ENCODE assay signal across 7 cellular contexts in genomic region chr10:14880201-14880600, GRCh38. TPM values are rescaled to one million over a fixed set of nuclear protein-coding genes. Genes with fewer than 3 reads are reported as not detected.
DNase-seq lines count a peak whose midpoint lies in the region; ATAC-seq and TF ChIP-seq lines count a peak whose summit lies in the region.

No MANE protein-coding gene starts in this region.

- POLR2A ChIA-PET in OCI-LY7 (lab: Charles Lee) = interaction anchor here (0.9 to 4.0 kb wide), 7 partner anchors 10 to 131 kb away, joined by 3 to 23 read pairs (median 4); partner anchors contain the start of genes DCLRE1C and MEIG1

- H3K9me3 Mint-ChIP-seq in endodermal cell = no peaks in the 10 kb centered on the region

- peak overlapping the region; percentile 99 for H3K27ac Mint-ChIP-seq in endodermal cell

- H3K27me3 ChIP-seq in endodermal cell (ENCODE audit: control insufficient read depth, insufficient read depth, low read length, poor library complexity, severe bottlenecking) = no peaks in the 10 kb centered on the region
- no peaks in the 10 kb centered on the region for H3K27me3 ChIP-seq in trophoblast cell (ENCODE audit: insufficient read depth, low read length)

- ATAC-seq in GM21576 (IDR thresholded peaks at IDR 0.05; ENCODE audit: unreplicated experiment) = no peak

- H2AFZ ChIP-seq in OCI-LY7 (ENCODE audit: low read length) = no peak overlapping the region
- no peak overlapping the region for H2AFZ ChIP-seq in trophoblast cell (ENCODE audit: insufficient read depth, low read length, poor library complexity)

- no peak overlapping the region for H2BK5ac ChIP-seq in trophoblast cell (ENCODE audit: low read depth, low read length, poor library complexity)

- H3K9me3 ChIP-seq in OCI-LY7 (ENCODE audit: low read length) = no peaks in the 10 kb centered on the region
- H3K9me3 ChIP-seq in endodermal cell (ENCODE audit: control insufficient read depth, low read length) = no peaks in the 10 kb centered on the region
- peaks cover 2% of the 10 kb centered on the region for H3K9me3 ChIP-seq in trophoblast cell (ENCODE audit: insufficient read depth, low read depth, low read length)

- H3K36me3 ChIP-seq in OCI-LY7 (ENCODE audit: insufficient read depth, low read length) (peaks cover 52% of the 10 kb centered on the region), endodermal cell (ENCODE audit: control insufficient read depth, insufficient read depth, low read length) (peaks cover 7% of the 10 kb centered on the region), trophoblast cell (ENCODE audit: control insufficient read depth in 1 of 2, insufficient read depth in 2 of 2, low read length in 2 of 2) (peaks cover 0 to 1% of the 10 kb centered on the region in 2 experiments)

- H3K4me1 ChIP-seq in OCI-LY7 (ENCODE audit: insufficient read depth, low read length, poor library complexity, severe bottlenecking) (peaks cover 42% of the 10 kb centered on the region), endodermal cell (ENCODE audit: control insufficient read depth, insufficient read depth, low read length) (peaks cover 5% of the 10 kb centered on the region), trophoblast cell (ENCODE audit: control insufficient read depth in 1 of 2, insufficient read depth in 2 of 2, low read length in 2 of 2) (peaks cover 5 to 10% of the 10 kb centered on the region in 2 experiments)

- H2AK5ac ChIP-seq in trophoblast cell (ENCODE audit: low read length) = no peak overlapping the region

- TF ChIP-seq CTCF in GM12865 (IDR thresholded peaks at IDR 0.05; ENCODE audit: insufficient read depth, low read depth, low read length, missing control alignments) (no peak), OCI-LY7 (conservative IDR thresholded peaks at IDR 0.05; ENCODE audit: low read length) (no peak), endodermal cell (conservative IDR thresholded peaks at IDR 0.05) (no peak)

- peak overlapping the region; percentile 84 for H3K4me3 ChIP-seq in GM12865 (ENCODE audit: low read depth, low read length)
- H3K4me3 ChIP-seq in OCI-LY7 (ENCODE audit: low read depth, low read length, poor library complexity, severe bottlenecking) = peak overlapping the region; percentile 88
- H3K4me3 ChIP-seq in endodermal cell (ENCODE audit: low read length) = peak overlapping the region; percentile 95
- H3K4me3 ChIP-seq in trophoblast cell (ENCODE audit: low read depth, low read length) = no peak overlapping the region

- DNase-seq in GM12865 (ENCODE audit: low read depth) (peak; percentile 11), OCI-LY7 (ENCODE audit: low spot score) (no peak), endodermal cell (peak; percentile 53), trophoblast cell (peak in 1 of 2 donors; percentile 11), occipital lobe (lab: John Stamatoyannopoulos, UW) (no peak), 8988T (no peak)

- no peak overlapping the region for H3K18ac ChIP-seq in trophoblast cell (ENCODE audit: low read length)

- peaks cover 81% of the 10 kb centered on the region for H3K79me2 ChIP-seq in OCI-LY7 (ENCODE audit: insufficient read depth, low read depth, low read length)
- H3K79me2 ChIP-seq in trophoblast cell (ENCODE audit: control insufficient read depth, insufficient read depth, low read length, poor library complexity) = peaks cover 16% of the 10 kb centered on the region

- H3K23ac ChIP-seq in trophoblast cell (ENCODE audit: low read length) = no peak overlapping the region

- H3K4ac ChIP-seq in trophoblast cell (ENCODE audit: low read depth, low read length) = peak overlapping the region; percentile 81

- H3K36me3 Mint-ChIP-seq in endodermal cell (ENCODE audit: low read depth) = peaks cover 7% of the 10 kb centered on the region

- peaks cover 13% of the 10 kb centered on the region for H3K79me1 ChIP-seq in trophoblast cell (ENCODE audit: low read length)

- H3K4me3 Mint-ChIP-seq in endodermal cell = peak overlapping the region; percentile 96

- no peak overlapping the region for H2BK12ac ChIP-seq in trophoblast cell (ENCODE audit: low read length)

- H4K12ac ChIP-seq in trophoblast cell (ENCODE audit: low read depth, low read length) = no peak overlapping the region

- peaks cover 18% of the 10 kb centered on the region; the same call in 1 of the 2 replicates for H4K20me1 ChIP-seq in OCI-LY7 (ENCODE audit: insufficient read depth, low read length)

- no peak overlapping the region for H4K8ac ChIP-seq in trophoblast cell (ENCODE audit: low read depth, low read length)

- BruUV-seq in OCI-LY7 (replicated peaks; lab: Mats Ljungman, UMichigan) = no TSS peak

- peak overlapping the region; percentile 96 for H3K9ac ChIP-seq in endodermal cell (ENCODE audit: extremely low read depth, low read length, poor library complexity, severe bottlenecking)
- H3K9ac ChIP-seq in trophoblast cell (ENCODE audit: low read length) = no peak overlapping the region

- no peak overlapping the region for H2BK120ac ChIP-seq in trophoblast cell (ENCODE audit: insufficient read depth, low read length, poor library complexity)

- peak overlapping the region; percentile 92 for H3K4me2 ChIP-seq in OCI-LY7 (ENCODE audit: low read length)
- H3K4me2 ChIP-seq in trophoblast cell (ENCODE audit: low read length) = peak overlapping the region; percentile 81

- no peak overlapping the region for H3K14ac ChIP-seq in trophoblast cell (ENCODE audit: low read length)

- peaks cover 25% of the 10 kb centered on the region for H3K4me1 Mint-ChIP-seq in endodermal cell

- H3K27ac ChIP-seq in OCI-LY7 (ENCODE audit: low read depth, low read length, poor library complexity, severe bottlenecking) (peak overlapping the region; percentile 61), endodermal cell (ENCODE audit: low read depth, low read length) (no peak overlapping the region), trophoblast cell (ENCODE audit: low read depth, low read length) (no peak overlapping the region)

- WGBS in endodermal cell (ENCODE audit: insufficient coverage in 1 of 2, insufficient read length in 1 of 2), 2 experiments = 47 to 58% methylated on average over 4 to 6 of the region's 7 CpGs
- no CpG with 5 or more reads among the region's 7 CpGs for WGBS in trophoblast cell (ENCODE audit: extremely low coverage, insufficient coverage, insufficient read length)

- H3K9me2 ChIP-seq in OCI-LY7 (ENCODE audit: insufficient read depth, low read length) = no peaks in the 10 kb centered on the region

- no peaks in the 10 kb centered on the region for H3K27me3 Mint-ChIP-seq in endodermal cell (ENCODE audit: insufficient read depth)

- H4K91ac ChIP-seq in trophoblast cell (ENCODE audit: low read depth, low read length) = no peak overlapping the region

- CTCF ChIA-PET in OCI-LY7 (lab: Charles Lee; ENCODE audit: unreplicated experiment) = interaction anchor here (0.6 kb wide), 1 partner anchor 220 kb away, joined by 3 read pairs; no protein-coding TSS in a partner anchor

- intact Hi-C loops in OCI-LY7 (cut with micrococcal nuclease; ENCODE audit: unreplicated experiment) = no loop called here

RNA-seq across cellular contexts. Expression of gene SUV39H2, which starts 1.5 kb away (rescaled TPM):
- 31.5 and 43.4 TPM in 2 replicates for total RNA-seq in OCI-LY7 (2014; rRNA removed; shearing (Covaris generic))
- total RNA-seq in OCI-LY7 (2022) (58.0 and 58.2 TPM in 2 replicates), endodermal cell (10 to 100 TPM; 35.4 to 37.6 TPM), occipital lobe (30.6 TPM)
- polyA plus RNA-seq in endodermal cell (2013, experiment 1 of 2) = 45.4 TPM
- 50.7 TPM for polyA plus RNA-seq in endodermal cell (2013, experiment 2 of 2)
- polyA plus RNA-seq in trophoblast cell (2013) = 23.7 and 26.0 TPM in 2 replicates

RNA-seq across cellular contexts. Expression of gene HSPA14, which starts 42.1 kb away (rescaled TPM):
- total RNA-seq in OCI-LY7 (2014; rRNA removed; shearing (Covaris generic)) = 21.8 and 29.4 TPM in 2 replicates
- total RNA-seq in OCI-LY7 (2022) = 28.2 and 30.9 TPM in 2 replicates
- total RNA-seq in endodermal cell = 10 to 100 TPM; 17.1 to 24.9 TPM
- 22.6 TPM for polyA plus RNA-seq in endodermal cell (2013, experiment 1 of 2)
- 23.9 TPM for polyA plus RNA-seq in endodermal cell (2013, experiment 2 of 2)
- 20.9 and 21.3 TPM in 2 replicates for polyA plus RNA-seq in trophoblast cell (2013)
- 14.8 TPM for total RNA-seq in occipital lobe

RNA-seq across cellular contexts. Expression of gene MSANTD7, which starts 42.1 kb away (rescaled TPM):
- total RNA-seq in OCI-LY7 (2014; rRNA removed; shearing (Covaris generic)) = 22.2 and 26.5 TPM in 2 replicates
- total RNA-seq in OCI-LY7 (2022) (23.5 and 29.5 TPM in 2 replicates), endodermal cell (10 to 100 TPM; 14.6 to 15.6 TPM), occipital lobe (34.3 TPM)
- polyA plus RNA-seq in endodermal cell (2013, experiment 1 of 2) = 13.9 TPM
- 14.6 TPM for polyA plus RNA-seq in endodermal cell (2013, experiment 2 of 2)
- 11.5 and 12.0 TPM in 2 replicates for polyA plus RNA-seq in trophoblast cell (2013)

RNA-seq across cellular contexts. Expression of gene CDNF, which starts 42.4 kb away (rescaled TPM):
- 0.72 and 3.2 TPM in 2 replicates for total RNA-seq in OCI-LY7 (2014; rRNA removed; shearing (Covaris generic))
- 3.6 and 3.7 TPM in 2 replicates for total RNA-seq in OCI-LY7 (2022)
- total RNA-seq in endodermal cell = 1 to 10 TPM in 1 of 2 donors, under 1 TPM in 1; 0.51 to 1.2 TPM
- 2.5 TPM for polyA plus RNA-seq in endodermal cell (2013, experiment 1 of 2)
- polyA plus RNA-seq in endodermal cell (2013, experiment 2 of 2) = 1.5 TPM
- polyA plus RNA-seq in trophoblast cell (2013) = 0.86 and 1.1 TPM in 2 replicates
- 1.4 TPM for total RNA-seq in occipital lobe

Comparison
In these comparisons a context has a peak if more than half of its experiments do, and no peak if none do; other contexts are left out.
1. DNase-seq: peak in GM12865 (single experiment) and endodermal cell (single experiment); none in OCI-LY7 (single experiment), occipital lobe (single experiment) and 8988T (single experiment).